ENCODE assay signal across 8 cellular contexts in genomic region chr17:48457080-48457836, GRCh38.
DNase-seq lines count a peak whose midpoint lies in the region; ATAC-seq lines count a peak whose summit lies in the region.

No MANE protein-coding gene starts in this region.

- no peak for ATAC-seq in GM21576 (IDR thresholded peaks at IDR 0.05; ENCODE audit: unreplicated experiment)

- H3K4me1 ChIP-seq in iPS-18a (ENCODE audit: control insufficient read depth, low read depth, low read length), result peaks cover 12% of the 10 kb centered on the region

- peak overlapping the region; percentile 48 for H3K4me3 ChIP-seq in iPS-18a (ENCODE audit: low read length)

- H3K9ac ChIP-seq in iPS-18a (ENCODE audit: low read length), result no peak overlapping the region

- no peak overlapping the region for H3K27ac ChIP-seq in iPS-18a (ENCODE audit: low read length)

- H3K9me3 ChIP-seq in iPS-18a (ENCODE audit: control insufficient read depth, low read depth, low read length), result no peaks in the 10 kb centered on the region

- DNase-seq in AG20443 (ENCODE audit: low spot score) (peak; percentile 82), GM19238 (ENCODE audit: insufficient read length, low spot score) (peak; percentile 43), NCI-H1092 (lab: John Stamatoyannopoulos, UW) (peak; percentile 38), T-helper 2 cell (peak; percentile 48 to 86 (median 66)), amniotic epithelial cell (ENCODE audit: low read depth) (peak; percentile 41)
- peak; percentile 53 to 67 for DNase-seq in stimulated activated CD4-positive, alpha-beta T cell treated with anti-CD3 and anti-CD28 coated beads, Interleukin-12 subunit alpha, Interleukin-12 subunit beta, amount 100 ng/mL, for 24 hours (ENCODE audit: low read depth in 2 of 2)

- H3K36me3 ChIP-seq in iPS-18a (ENCODE audit: control insufficient read depth, low read depth, low read length), result no peaks in the 10 kb centered on the region

- H3K27me3 ChIP-seq in iPS-18a (ENCODE audit: control insufficient read depth, insufficient read depth, low read length), result peaks cover 39% of the 10 kb centered on the region
